14 cellular contexts compared by ENCODE assay signal in the genomic region with DNA sequence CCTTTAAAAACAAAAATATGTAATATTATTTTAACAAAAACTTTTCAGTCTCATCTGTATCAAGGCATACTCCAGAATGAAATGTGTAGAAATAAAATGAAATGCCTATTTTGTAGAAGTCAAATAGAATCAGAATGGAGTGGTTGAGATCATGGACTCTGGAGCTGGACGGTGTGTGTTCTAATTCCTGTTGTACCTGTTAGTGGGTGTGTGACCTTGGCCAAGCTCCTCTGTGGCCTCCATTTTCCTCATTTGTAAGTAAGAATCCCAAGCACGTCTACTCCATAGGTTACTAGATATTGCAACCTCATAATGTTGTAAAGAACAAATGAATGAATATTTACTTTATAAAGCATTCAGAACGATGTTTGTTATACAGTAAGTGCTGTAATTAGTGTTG.
"Had no signal": no experiment of that assay in that cellular context is flagged by ENCODE, and none has a peak within 500 bp of the region (broad histone marks: within the 10 kb centered on the region; RNA-seq: fewer than 3 reads in every experiment).

No MANE protein-coding gene starts in this region.

- H3K36me3 ChIP-seq: cardiac muscle cell, left lung had no signal

- H3K27me3 ChIP-seq: cardiac muscle cell, heart right ventricle, left lung, spleen had no signal

- H3K4me1 ChIP-seq: left lung had no signal

- H3K4me3 ChIP-seq: cardiac muscle cell, heart right ventricle, left lung, psoas muscle, spleen had no signal

- ATAC-seq: activated naive CD8-positive, alpha-beta T cell treated with anti-CD3 and anti-CD28 coated beads, Interleukin-2, amount 50 U/mL, for 24 hours; natural killer cell treated with Interleukin-12 subunit alpha and Interleukin-12 subunit beta and Interleukin-15 and Interleukin-18, amount 100 ng/mL, for 72 hours had no signal

- H3K27ac ChIP-seq: cardiac muscle cell, left lung, psoas muscle, spleen had no signal

- H3K9me3 ChIP-seq: heart right ventricle, left lung, psoas muscle, spleen had no signal

- DNase-seq: activated CD4-positive, alpha-beta memory T cell treated with anti-CD3 and anti-CD28 coated beads, Interleukin-2, amount 10 ng/mL, durations not matched to agents 7 days and 5 days; activated naive CD4-positive, alpha-beta T cell; activated naive CD8-positive, alpha-beta T cell treated with anti-CD3 and anti-CD28 coated beads, Interleukin-2, amount 50 U/mL, for 24 hours; heart right ventricle; islet precursor cell; left lung; occipital lobe; psoas muscle; spleen; stimulated activated CD4-positive, alpha-beta T cell treated with anti-CD3 and anti-CD28 coated beads, Interleukin-1b, Interleukin-23, amount 100 ng/mL, for 48 hours; stimulated activated naive CD4-positive, alpha-beta T cell; trophoblast cell had no signal
